In genomic region chr14:56580317-56580711, GRCh38 we compare ENCODE assay signal across 8 cellular contexts. TPM values are rescaled to one million over a fixed set of nuclear protein-coding genes. Genes with fewer than 3 reads are reported as not detected.
DNase-seq lines count a peak whose midpoint lies in the region; ATAC-seq, FAIRE-seq and TF ChIP-seq lines count a peak whose summit lies in the region.

No MANE protein-coding gene starts in this region.

- ATAC-seq in body of pancreas, result no peak
- peak; percentile 1 for ATAC-seq in mucosa of descending colon
- no peak for ATAC-seq in GM21367 (IDR thresholded peaks at IDR 0.05; ENCODE audit: unreplicated experiment)

- intact Hi-C loops in body of pancreas (cut with DNase I) (no loop called here), mucosa of descending colon (cut with DNase I, micrococcal nuclease) (no loop called here)

- H3K36me3 ChIP-seq in GM06990 (ENCODE audit: control insufficient read depth, insufficient read depth, low read length), result no peaks in the 10 kb centered on the region
- no peaks in the 10 kb centered on the region for H3K36me3 ChIP-seq in body of pancreas (replicated peaks in 1 of 2; ENCODE audit: insufficient read depth in 1 of 2, low read depth in 2 of 2)
- H3K36me3 ChIP-seq in mucosa of descending colon (ENCODE audit: low read depth), result no peaks in the 10 kb centered on the region

- peaks cover 32% of the 10 kb centered on the region for H3K4me1 ChIP-seq in body of pancreas
- H3K4me1 ChIP-seq in mucosa of descending colon (ENCODE audit: low read depth), result peaks cover 8% of the 10 kb centered on the region

- FAIRE-seq in RCC 7860 (lab: Jason Lieb, UNC), result no peak

- no peaks in the 10 kb centered on the region for H3K27me3 ChIP-seq in GM06990 (replicated peaks; ENCODE audit: control insufficient read depth, insufficient read depth, low read length)
- H3K27me3 ChIP-seq in body of pancreas, result no peaks in the 10 kb centered on the region

- peak overlapping the region in 3 of 4 donors; percentile 78 to 92 (median 89) for H3K27ac ChIP-seq in body of pancreas

- H3K9me3 ChIP-seq in body of pancreas, result no peaks in the 10 kb centered on the region
- no peaks in the 10 kb centered on the region for H3K9me3 ChIP-seq in mucosa of descending colon

- WGBS in body of pancreas, 2 donors, result 2% methylated on average over 6 of the region's 6 CpGs

- TF ChIP-seq POLR2A in body of pancreas (IDR thresholded peaks at IDR 0.05), result no peak

- DNase-seq in GM06990 (ENCODE audit: extremely low read depth, insufficient read length) (no peak), body of pancreas (no peak), mucosa of descending colon (no peak), RCC 7860 (ENCODE audit: low spot score) (no peak), NCI-H2227 (lab: John Stamatoyannopoulos, UW; ENCODE audit: unreplicated experiment) (no peak)
- DNase-seq in Jurkat, Clone E6-1 (ENCODE audit: low read depth, low spot score), result no peak
- DNase-seq in activated CD8-positive, alpha-beta memory T cell treated with anti-CD3 and anti-CD28 coated beads, Interleukin-2, amount 50 U/mL, for 48 hours, result no peak

- H3K4me3 ChIP-seq in GM06990 (replicated peaks; ENCODE audit: low read depth, low read length) (peak overlapping the region; percentile 84), body of pancreas (peak overlapping the region; percentile 94 to 100), mucosa of descending colon (peak overlapping the region; percentile 96)
- H3K4me3 ChIP-seq in Jurkat, Clone E6-1 (ENCODE audit: low read length), result peak overlapping the region; percentile 93

- TF ChIP-seq CTCF in GM06990 (IDR thresholded peaks at IDR 0.05; ENCODE audit: insufficient read depth, low read length, poor library complexity, severe bottlenecking), result no peak
- no peak for TF ChIP-seq CTCF in body of pancreas (IDR thresholded peaks at IDR 0.05)
- no peak for TF ChIP-seq CTCF in mucosa of descending colon (IDR thresholded peaks at IDR 0.05)

RNA-seq across cellular contexts. Expression of gene TMEM260, which starts 0.7 kb away (rescaled TPM):
- 8.7 TPM for polyA plus RNA-seq in Jurkat, Clone E6-1 (2012; ENCODE audit: insufficient read depth, insufficient read length)
- total RNA-seq in body of pancreas (10 to 100 TPM; 15.8 to 18.4 TPM), mucosa of descending colon (10 to 100 TPM; 18.6 to 25.3 (median 20.7) TPM)
